ENCODE assay signal across 2 cellular contexts in the genomic region with DNA sequence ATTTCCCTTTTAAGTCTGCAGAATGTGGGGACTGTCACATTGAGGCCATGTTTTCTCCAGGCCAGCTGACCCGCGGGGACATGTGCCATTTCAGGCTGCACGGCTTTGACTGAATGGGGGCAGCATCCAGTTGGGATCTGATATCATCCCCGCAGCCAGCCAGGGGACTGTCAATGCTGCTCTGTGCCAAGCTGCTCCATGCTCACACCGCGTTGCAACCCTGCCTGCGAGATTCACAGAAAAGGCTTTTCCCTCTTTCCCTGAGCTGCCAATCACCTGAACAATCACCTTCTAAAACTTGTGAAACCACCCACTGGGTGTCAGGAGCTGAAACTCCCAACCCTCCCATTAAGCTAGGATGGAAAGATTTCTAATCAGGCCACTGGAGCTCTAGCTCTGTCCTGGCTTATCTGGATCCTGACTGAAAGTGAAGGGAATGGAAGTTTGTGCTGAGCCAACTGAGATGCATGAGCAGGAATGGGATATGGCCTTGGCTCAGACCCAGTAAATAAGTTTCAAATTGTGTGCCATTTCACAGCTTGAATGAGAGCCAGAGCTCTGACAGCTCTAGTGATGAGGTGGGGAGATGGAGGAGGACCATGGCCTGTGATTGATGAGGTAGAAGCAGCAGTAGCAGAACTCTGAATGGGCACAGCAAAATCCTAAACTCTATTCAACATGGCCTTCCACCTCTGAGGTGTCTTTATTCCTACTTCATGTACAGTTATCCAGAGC.
A peak's percentile ranks its signal among the peaks of the same experiment; 100 is the strongest.
TF ChIP-seq lines count a peak whose summit lies in the region.

No MANE protein-coding gene starts in this region.

TF ChIP-seq in HEK293, 187 proteins besides CTCF, POLR2A, EP300 and RAD21:
- TF ChIP-seq FEZF1 (tag by site-specific recombination; IDR thresholded peaks at IDR 0.05) (peak; percentile 56; the same call in 1 of the 2 replicates), ZNF561 (tag by site-specific recombination; IDR thresholded peaks at IDR 0.05; ENCODE audit: borderline replicate concordance) (no peak), ZFP3 (tag by site-specific recombination; IDR thresholded peaks at IDR 0.05; ENCODE audit: low read depth) (no peak), ZNF768 (tag by site-specific recombination; IDR thresholded peaks at IDR 0.05) (no peak), ZFP69B (tag by site-specific recombination; IDR thresholded peaks at IDR 0.05) (no peak), WT1 (tag by site-specific recombination; IDR thresholded peaks at IDR 0.05) (no peak)
TF ChIP-seq in HEK293: peak in this region for 1.

TF ChIP-seq in HepG2, 621 proteins besides CTCF, POLR2A, EP300 and RAD21:
- no peak for TF ChIP-seq ZNF432 (CRISPR knock-in tag; IDR thresholded peaks at IDR 0.05; ENCODE audit: borderline replicate concordance)
- no peak for TF ChIP-seq ZNF530 (CRISPR knock-in tag; IDR thresholded peaks at IDR 0.05; ENCODE audit: low read depth)
